ENCODE assay signal across 1 cellular context in genomic region chr19:28689464-28689863, GRCh38.
DNase-seq lines count a peak whose midpoint lies in the region.
"Not testable (repeated sequence)": the region's sequence is repeated elsewhere in the genome, so short reads cannot be mapped to it uniquely, and the experiment has no call there.

No MANE protein-coding gene starts in this region.

- WGBS in trophoblast cell (ENCODE audit: extremely low coverage, insufficient coverage, insufficient read length), result no CpG with 5 or more reads among the region's 7 CpGs

- H3K27ac ChIP-seq in trophoblast cell (ENCODE audit: low read depth, low read length), result peak overlapping the region; percentile 53

- peaks cover 25% of the 10 kb centered on the region for H3K79me1 ChIP-seq in trophoblast cell (ENCODE audit: low read length)

- H3K4me3 ChIP-seq in trophoblast cell (ENCODE audit: low read depth, low read length), result not testable (repeated sequence)

- H3K36me3 ChIP-seq in trophoblast cell (ENCODE audit: control insufficient read depth in 1 of 2, insufficient read depth in 2 of 2, low read length in 2 of 2), result not testable (repeated sequence)

- H3K4me2 ChIP-seq in trophoblast cell (ENCODE audit: low read length), result not testable (repeated sequence)

- not testable (repeated sequence) for H2BK120ac ChIP-seq in trophoblast cell (ENCODE audit: insufficient read depth, low read length, poor library complexity)

- H3K27me3 ChIP-seq in trophoblast cell (ENCODE audit: insufficient read depth, low read length), result not testable (repeated sequence)

- H2AFZ ChIP-seq in trophoblast cell (ENCODE audit: insufficient read depth, low read length, poor library complexity), result not testable (repeated sequence)

- H2BK5ac ChIP-seq in trophoblast cell (ENCODE audit: low read depth, low read length, poor library complexity), result not testable (repeated sequence)

- not testable (repeated sequence) for H3K9me3 ChIP-seq in trophoblast cell (ENCODE audit: insufficient read depth, low read depth, low read length)

- not testable (repeated sequence) for H3K9ac ChIP-seq in trophoblast cell (ENCODE audit: low read length)

- not testable (repeated sequence) for H4K8ac ChIP-seq in trophoblast cell (ENCODE audit: low read depth, low read length)

- H4K91ac ChIP-seq in trophoblast cell (ENCODE audit: low read depth, low read length), result peak overlapping the region; percentile 32

- DNase-seq in trophoblast cell, result peak; percentile 59 to 69

- H3K14ac ChIP-seq in trophoblast cell (ENCODE audit: low read length), result not testable (repeated sequence)

- H3K4ac ChIP-seq in trophoblast cell (ENCODE audit: low read depth, low read length), result not testable (repeated sequence)

- not testable (repeated sequence) for H3K79me2 ChIP-seq in trophoblast cell (ENCODE audit: control insufficient read depth, insufficient read depth, low read length, poor library complexity)

- not testable (repeated sequence) for H3K18ac ChIP-seq in trophoblast cell (ENCODE audit: low read length)

- not testable (repeated sequence) for H3K23ac ChIP-seq in trophoblast cell (ENCODE audit: low read length)

- H2BK12ac ChIP-seq in trophoblast cell (ENCODE audit: low read length), result not testable (repeated sequence)

- not testable (repeated sequence) for H3K4me1 ChIP-seq in trophoblast cell (ENCODE audit: control insufficient read depth in 1 of 2, insufficient read depth in 2 of 2, low read length in 2 of 2)

- H4K12ac ChIP-seq in trophoblast cell (ENCODE audit: low read depth, low read length), result not testable (repeated sequence)

- H2AK5ac ChIP-seq in trophoblast cell (ENCODE audit: low read length), result not testable (repeated sequence)
